In genomic region chr7:54956021-54956420, GRCh38 we compare ENCODE assay signal across 32 cellular contexts.
"Had no signal": no experiment of that assay in that cellular context is flagged by ENCODE, and none has a peak within 500 bp of the region (broad histone marks: within the 10 kb centered on the region; RNA-seq: fewer than 3 reads in every experiment).

No MANE protein-coding gene starts in this region.

- H3K27ac ChIP-seq: adrenal gland, body of pancreas, breast epithelium, PC-9, SJCRH30, SK-N-MC had no signal

- H3K4me3 ChIP-seq: adrenal gland, body of pancreas, breast epithelium, MG63, PC-9, SJCRH30, SK-N-MC had no signal

- H3K9me3 Mint-ChIP-seq: activated CD4-positive, alpha-beta T cell treated with anti-CD3 and anti-CD28 coated beads, Interleukin-2, amount 10 ng/mL, durations not matched to agents 7 days and 5 days; activated naive CD4-positive, alpha-beta T cell treated with anti-CD3 and anti-CD28 coated beads for 36 hours; activated T-cell treated with anti-CD3 and anti-CD28 coated beads, Interleukin-2, amount 50 U/mL, for 4 hours; activated T-helper 1 cell treated with anti-CD3 and anti-CD28 coated beads, Interleukin-12 subunit alpha, Interleukin-12 subunit beta, Interleukin-2, Interleukin-4 antibody, amounts not matched to agents 30 ng/mL and 10 ng/mL and 1 ng/mL, durations not matched to agents 14 hours and 24 hours and 36 hours; T-helper 1 cell treated with Interleukin-12 subunit alpha and Interleukin-12 subunit beta and Interleukin-4 antibody, amounts not matched to agents 30 μg/mL and 1 μg/mL, for 36 hours had no signal

- H3K27me3 Mint-ChIP-seq: activated CD4-positive, alpha-beta T cell treated with anti-CD3 and anti-CD28 coated beads, Interleukin-2, amount 10 ng/mL, durations not matched to agents 7 days and 5 days had no signal

- H3K36me3 ChIP-seq: adrenal gland, breast epithelium, MG63, SJCRH30 had no signal

- H3K36me3 Mint-ChIP-seq: WTC11 had no signal

- DNase-seq: activated CD4-positive, alpha-beta T cell treated with anti-CD3 and anti-CD28 coated beads for 36 hours; activated CD4-positive, alpha-beta T cell treated with anti-CD3 and anti-CD28 coated beads, Interleukin-2, amount 10 ng/mL, durations not matched to agents 7 days and 5 days; activated CD4-positive, alpha-beta T cell treated with anti-CD3 and anti-CD28 coated beads, Interleukin-2, amount 50 U/mL, for 48 hours; activated CD8-positive, alpha-beta T cell treated with anti-CD3 and anti-CD28 coated beads, Interleukin-2, amount 10 ng/mL, durations not matched to agents 7 days and 5 days; activated gamma-delta T cell treated with Interleukin-2 at 50 U/mL for 16 hours; activated naive CD4-positive, alpha-beta T cell treated with anti-CD3 and anti-CD28 coated beads for 36 hours; activated T-cell treated with anti-CD3 and anti-CD28 coated beads, Interleukin-2, amount 50 U/mL, for 4 hours; adrenal gland; body of pancreas; cerebellar nuclear complex; NCI-H1048; NCI-H1105 treated with DMSO at 0.1 percent for 48 hours; NCI-H1436; NCI-H1694; NCI-H1930; NCI-H2081 treated with DMSO at 0.1 percent for 48 hours; NCI-H226; NCI-H446 treated with DMSO at 0.1 percent for 48 hours; NCI-H524; NK-92 treated with Interleukin-12 subunit alpha and Interleukin-12 subunit beta, amount 100 ng/mL, for 24 hours; PC-9; Right ventricle myocardium superior; SJCRH30 had no signal

- H3K9me3 ChIP-seq: adrenal gland, body of pancreas, breast epithelium, MG63, SJCRH30 had no signal

- H3K4me2 ChIP-seq: PC-9 had no signal

- H3K4me3 Mint-ChIP-seq: activated CD4-positive, alpha-beta T cell treated with anti-CD3 and anti-CD28 coated beads for 36 hours; activated CD4-positive, alpha-beta T cell treated with anti-CD3 and anti-CD28 coated beads, Interleukin-2, amount 10 ng/mL, durations not matched to agents 7 days and 5 days; activated CD8-positive, alpha-beta T cell treated with anti-CD3 and anti-CD28 coated beads, Interleukin-2, amount 10 ng/mL, durations not matched to agents 7 days and 5 days; activated naive CD4-positive, alpha-beta T cell treated with anti-CD3 and anti-CD28 coated beads for 36 hours; activated T-cell treated with anti-CD3 and anti-CD28 coated beads, Interleukin-2, amount 50 U/mL, for 4 hours; activated T-helper 1 cell treated with anti-CD3 and anti-CD28 coated beads, Interleukin-12 subunit alpha, Interleukin-12 subunit beta, Interleukin-2, Interleukin-4 antibody, amounts not matched to agents 30 ng/mL and 10 ng/mL and 1 ng/mL, durations not matched to agents 14 hours and 24 hours and 36 hours; T-helper 1 cell treated with Interleukin-12 subunit alpha and Interleukin-12 subunit beta and Interleukin-4 antibody, amounts not matched to agents 30 μg/mL and 1 μg/mL, for 36 hours; T-helper 2 cell treated with Interferon-gamma antibody and Interleukin-4, amounts not matched to agents 5 μg/mL and 100 μg/mL, for 36 hours; WTC11 had no signal

- H3K27me3 ChIP-seq: adrenal gland, body of pancreas, breast epithelium, MG63 had no signal

- H2AFZ ChIP-seq: PC-9 had no signal

- H3K27ac Mint-ChIP-seq: activated CD4-positive, alpha-beta T cell treated with anti-CD3 and anti-CD28 coated beads for 36 hours; activated CD4-positive, alpha-beta T cell treated with anti-CD3 and anti-CD28 coated beads, Interleukin-2, amount 10 ng/mL, durations not matched to agents 7 days and 5 days; activated CD8-positive, alpha-beta T cell treated with anti-CD3 and anti-CD28 coated beads, Interleukin-2, amount 10 ng/mL, durations not matched to agents 7 days and 5 days; activated naive CD4-positive, alpha-beta T cell treated with anti-CD3 and anti-CD28 coated beads for 36 hours; activated T-helper 1 cell treated with anti-CD3 and anti-CD28 coated beads, Interleukin-12 subunit alpha, Interleukin-12 subunit beta, Interleukin-2, Interleukin-4 antibody, amounts not matched to agents 30 ng/mL and 10 ng/mL and 1 ng/mL, durations not matched to agents 14 hours and 24 hours and 36 hours; T-helper 1 cell treated with Interleukin-12 subunit alpha and Interleukin-12 subunit beta and Interleukin-4 antibody, amounts not matched to agents 30 μg/mL and 1 μg/mL, for 36 hours; T-helper 2 cell treated with Interferon-gamma antibody and Interleukin-4, amounts not matched to agents 5 μg/mL and 100 μg/mL, for 36 hours; WTC11 had no signal

- ATAC-seq: activated CD4-positive, alpha-beta T cell treated with anti-CD3 and anti-CD28 coated beads for 36 hours; activated CD4-positive, CD25-positive, alpha-beta regulatory T cell treated with anti-CD3 and anti-CD28 coated beads, Interleukin-2, amount 50 U/mL, for 24 hours; activated CD8-positive, alpha-beta T cell treated with anti-CD3 and anti-CD28 coated beads, Interleukin-2, amount 10 ng/mL, durations not matched to agents 7 days and 5 days; activated naive CD4-positive, alpha-beta T cell treated with anti-CD3 and anti-CD28 coated beads, Interleukin-2, amount 50 U/mL, for 72 hours; activated T-cell treated with anti-CD3 and anti-CD28 coated beads, Interleukin-2, amount 50 U/mL, for 4 hours; body of pancreas; WTC11 had no signal

- H3K4me1 Mint-ChIP-seq: activated CD4-positive, alpha-beta T cell treated with anti-CD3 and anti-CD28 coated beads for 36 hours; activated CD4-positive, alpha-beta T cell treated with anti-CD3 and anti-CD28 coated beads, Interleukin-2, amount 10 ng/mL, durations not matched to agents 7 days and 5 days had no signal

- H3K4me1 ChIP-seq: adrenal gland, body of pancreas, breast epithelium, SJCRH30 had no signal
